In genomic region chr20:13659288-13659687, GRCh38 we compare ENCODE assay signal across 14 cellular contexts. TPM values are rescaled to one million over a fixed set of nuclear protein-coding genes. Genes with fewer than 3 reads are reported as not detected.
DNase-seq lines count a peak whose midpoint lies in the region; ATAC-seq lines count a peak whose summit lies in the region.
"Had no signal": no experiment of that assay in that cellular context is flagged by ENCODE, and none has a peak within 500 bp of the region (broad histone marks: within the 10 kb centered on the region; RNA-seq: fewer than 3 reads in every experiment).

No MANE protein-coding gene starts in this region.

- DNase-seq in medulla oblongata (ENCODE audit: extremely low spot score): peak; percentile 14
- DNase-seq in NCI-H2029 (lab: John Stamatoyannopoulos, UW): no peak
- no peak for DNase-seq in D341Med (ENCODE audit: low spot score)
- DNase-seq in putamen (ENCODE audit: low spot score): no peak
- no peak for DNase-seq in trophoblast cell
- DNase-seq: HFFc6, immature natural killer cell, NCI-H187 treated with DMSO at 0.1 percent for 48 hours, nucleus accumbens had no signal

- H4K91ac ChIP-seq in trophoblast cell (ENCODE audit: low read depth, low read length): no peak overlapping the region

- H2AK5ac ChIP-seq in trophoblast cell (ENCODE audit: low read length): no peak overlapping the region

- H2BK12ac ChIP-seq in trophoblast cell (ENCODE audit: low read length): no peak overlapping the region

- peak; percentile 92 for ATAC-seq in GM18868 (IDR thresholded peaks at IDR 0.05; ENCODE audit: unreplicated experiment)
- peak; percentile 94 for ATAC-seq in GM21737 (IDR thresholded peaks at IDR 0.05; ENCODE audit: unreplicated experiment)
- peak; percentile 87 for ATAC-seq in HG03196 (IDR thresholded peaks at IDR 0.05; ENCODE audit: unreplicated experiment)

- no peak overlapping the region for H4K8ac ChIP-seq in trophoblast cell (ENCODE audit: low read depth, low read length)

- no peak overlapping the region for H2BK120ac ChIP-seq in trophoblast cell (ENCODE audit: insufficient read depth, low read length, poor library complexity)

- H3K79me2 ChIP-seq in trophoblast cell (ENCODE audit: control insufficient read depth, insufficient read depth, low read length, poor library complexity): no peaks in the 10 kb centered on the region

- H3K9me3 ChIP-seq in trophoblast cell (ENCODE audit: insufficient read depth, low read depth, low read length): no peaks in the 10 kb centered on the region
- H3K9me3 ChIP-seq: vagina had no signal

- H3K27me3 ChIP-seq in trophoblast cell (ENCODE audit: insufficient read depth, low read length): no peaks in the 10 kb centered on the region
- H3K27me3 ChIP-seq: vagina had no signal

- no peak overlapping the region for H2BK5ac ChIP-seq in trophoblast cell (ENCODE audit: low read depth, low read length, poor library complexity)

- no peak overlapping the region for H3K14ac ChIP-seq in trophoblast cell (ENCODE audit: low read length)

- H3K4ac ChIP-seq in trophoblast cell (ENCODE audit: low read depth, low read length): no peak overlapping the region

- H3K36me3 ChIP-seq in trophoblast cell (ENCODE audit: control insufficient read depth in 1 of 2, insufficient read depth in 2 of 2, low read length in 2 of 2): no peaks in the 10 kb centered on the region
- H3K36me3 ChIP-seq: vagina had no signal

- H4K12ac ChIP-seq in trophoblast cell (ENCODE audit: low read depth, low read length): no peak overlapping the region

- H3K4me3 ChIP-seq in trophoblast cell (ENCODE audit: low read depth, low read length): no peak overlapping the region
- H3K4me3 ChIP-seq: SK-N-MC, vagina had no signal

- WGBS in trophoblast cell (ENCODE audit: extremely low coverage, insufficient coverage, insufficient read length): no CpG with 5 or more reads among the region's 3 CpGs

- H3K79me1 ChIP-seq in trophoblast cell (ENCODE audit: low read length): no peaks in the 10 kb centered on the region

- no peak overlapping the region for H3K27ac ChIP-seq in trophoblast cell (ENCODE audit: low read depth, low read length)
- H3K27ac ChIP-seq: SK-N-MC, vagina had no signal

- H3K18ac ChIP-seq in trophoblast cell (ENCODE audit: low read length): no peak overlapping the region

- H3K23ac ChIP-seq in trophoblast cell (ENCODE audit: low read length): no peak overlapping the region

- H3K9ac ChIP-seq in trophoblast cell (ENCODE audit: low read length): no peak overlapping the region

- H2AFZ ChIP-seq in trophoblast cell (ENCODE audit: insufficient read depth, low read length, poor library complexity): no peak overlapping the region

- no peaks in the 10 kb centered on the region for H3K4me1 ChIP-seq in trophoblast cell (ENCODE audit: control insufficient read depth in 1 of 2, insufficient read depth in 2 of 2, low read length in 2 of 2)
- H3K4me1 ChIP-seq: vagina had no signal

- H3K4me2 ChIP-seq in trophoblast cell (ENCODE audit: low read length): no peak overlapping the region

RNA-seq across cellular contexts. Expression of gene TASP1, which starts 20.6 kb away (rescaled TPM):
- polyA plus RNA-seq in trophoblast cell (2013): 4.5 and 4.8 TPM in 2 replicates
